9 cellular contexts compared by ENCODE assay signal in genomic region chr15:71761649-71762048, GRCh38. TPM values are rescaled to one million over a fixed set of nuclear protein-coding genes. Genes with fewer than 3 reads are reported as not detected.
DNase-seq lines count a peak whose midpoint lies in the region; ATAC-seq, FAIRE-seq and TF ChIP-seq lines count a peak whose summit lies in the region.
"Had no signal": no experiment of that assay in that cellular context is flagged by ENCODE, and none has a peak within 500 bp of the region (broad histone marks: within the 10 kb centered on the region; RNA-seq: fewer than 3 reads in every experiment).

No MANE protein-coding gene starts in this region.

- TF ChIP-seq CTCF in HFF-Myc (IDR thresholded peaks at IDR 0.05; ENCODE audit: low read depth, low read length, missing control alignments): no peak

- peak overlapping the region in 1 of 2 donors; percentile 14 for H3K27ac ChIP-seq in small intestine (ENCODE audit: low read depth in 1 of 2, low read length in 1 of 2)

- FAIRE-seq in small intestine (lab: Jason Lieb, UNC): no peak

- H3K36me3 ChIP-seq in small intestine (ENCODE audit: control insufficient read depth in 2 of 2, insufficient read depth in 2 of 2, low read length in 2 of 2): peaks cover 0 to 6% of the 10 kb centered on the region in 2 donors

- no peak overlapping the region for H3K4me3 ChIP-seq in HFF-Myc (replicated peaks; ENCODE audit: low read depth, low read length)
- H3K4me3 ChIP-seq in small intestine (ENCODE audit: low read depth in 1 of 2, low read length in 2 of 2): no peak overlapping the region

- H3K27me3 ChIP-seq in small intestine (ENCODE audit: control insufficient read depth in 2 of 2, insufficient read depth in 2 of 2, low read length in 2 of 2): no peaks in the 10 kb centered on the region

- H3K9me3 ChIP-seq in small intestine (ENCODE audit: control insufficient read depth, low read depth): no peaks in the 10 kb centered on the region

- DNase-seq in HFF-Myc (ENCODE audit: extremely low read depth, low read depth): peak; percentile 71
- DNase-seq in T1000 (lab: John Stamatoyannopoulos, UW): peak; percentile 71
- DNase-seq in glomerular endothelial cell (ENCODE audit: extremely low read depth, low read depth, low spot score): peak; percentile 64
- DNase-seq in small intestine: peak; percentile 90
- no peak for DNase-seq in NCI-H524 treated with DMSO at 0.1 percent for 48 hours (lab: John Stamatoyannopoulos, UW)
- DNase-seq in activated T-cell treated with anti-CD3 and anti-CD28 coated beads, Interleukin-2, amount 50 U/mL, for 1 hour: no peak
- DNase-seq in SHP77 treated with DMSO at 0.1 percent for 48 hours (lab: John Stamatoyannopoulos, UW): no peak
- DNase-seq: NCI-H524 had no signal

- WGBS in small intestine, 3 donors: 13 to 35% (median 22%) methylated on average over 3 of the region's 3 CpGs

- no peak for ATAC-seq in HG02571 (IDR thresholded peaks at IDR 0.05; ENCODE audit: unreplicated experiment)

- H3K4me1 ChIP-seq in small intestine (ENCODE audit: control insufficient read depth in 2 of 2, insufficient read depth in 1 of 2, low read depth in 1 of 2, low read length in 1 of 2): peaks cover 0 to 2% of the 10 kb centered on the region in 2 donors

RNA-seq across cellular contexts. Expression of gene NR2E3, which starts 48.7 kb away (rescaled TPM):
- 0.10 and 0.41 TPM in 2 replicates for total RNA-seq in glomerular endothelial cell
- polyA plus RNA-seq in small intestine: under 1 TPM; 0.07 to 0.89 (median 0.27) TPM

Comparison
In these comparisons a context has a peak if more than half of its experiments do, and no peak if none do; other contexts are left out.
1. DNase-seq: peak in HFF-Myc (single experiment), T1000 (single experiment), glomerular endothelial cell (single experiment) and small intestine (single experiment); none in NCI-H524 treated with DMSO at 0.1 percent for 48 hours (single experiment), activated T-cell treated with anti-CD3 and anti-CD28 coated beads, Interleukin-2, amount 50 U/mL, for 1 hour (single experiment) and SHP77 treated with DMSO at 0.1 percent for 48 hours (single experiment).